In the genomic region with DNA sequence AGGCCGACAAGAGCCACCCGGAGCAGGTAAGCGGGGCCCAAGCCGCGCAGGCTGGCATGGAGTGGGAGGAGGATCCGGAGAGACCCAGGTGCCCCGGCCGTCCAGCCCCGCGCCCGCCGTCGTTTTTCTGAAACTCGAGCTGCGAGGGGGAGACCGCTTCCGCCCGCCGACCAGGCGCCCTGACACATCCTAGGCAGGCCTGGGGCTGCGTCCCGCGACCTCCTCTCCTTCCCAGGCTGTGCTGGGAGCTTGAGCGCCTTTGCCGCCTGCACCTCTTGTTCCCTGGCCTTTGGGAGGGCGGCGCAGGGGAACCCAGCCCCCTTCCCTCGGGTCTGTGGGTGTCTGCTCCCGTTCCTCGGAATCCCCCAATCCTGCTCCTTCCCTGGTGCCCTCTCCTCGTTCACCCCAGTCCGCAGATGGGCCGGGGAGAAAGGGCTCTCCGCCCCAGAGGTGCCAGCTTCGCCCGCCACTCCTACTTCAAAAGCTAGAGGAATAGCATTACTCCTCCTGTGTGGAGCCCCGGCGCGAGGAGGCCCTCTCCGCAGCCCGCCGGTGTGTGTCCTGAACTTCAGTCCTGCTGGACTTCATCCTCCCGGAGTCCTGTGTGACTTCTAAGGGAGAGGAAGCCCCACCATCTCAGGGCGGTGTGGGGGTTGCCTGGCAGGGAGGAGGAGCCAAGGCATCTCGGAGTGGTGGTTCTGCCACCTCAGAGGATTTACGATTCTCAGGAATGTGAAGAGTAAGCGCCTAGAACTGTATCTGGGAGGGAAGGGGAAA, we compare ENCODE assay signal across 1 cellular context.
A peak's percentile ranks its signal among the peaks of the same experiment; 100 is the strongest.
TF ChIP-seq lines count a peak whose summit lies in the region.

No MANE protein-coding gene starts in this region.

TF ChIP-seq in HepG2, 621 proteins besides CTCF, POLR2A, EP300 and RAD21 (continued from another document and continues in another):
- TF ChIP-seq, protein P1, sequence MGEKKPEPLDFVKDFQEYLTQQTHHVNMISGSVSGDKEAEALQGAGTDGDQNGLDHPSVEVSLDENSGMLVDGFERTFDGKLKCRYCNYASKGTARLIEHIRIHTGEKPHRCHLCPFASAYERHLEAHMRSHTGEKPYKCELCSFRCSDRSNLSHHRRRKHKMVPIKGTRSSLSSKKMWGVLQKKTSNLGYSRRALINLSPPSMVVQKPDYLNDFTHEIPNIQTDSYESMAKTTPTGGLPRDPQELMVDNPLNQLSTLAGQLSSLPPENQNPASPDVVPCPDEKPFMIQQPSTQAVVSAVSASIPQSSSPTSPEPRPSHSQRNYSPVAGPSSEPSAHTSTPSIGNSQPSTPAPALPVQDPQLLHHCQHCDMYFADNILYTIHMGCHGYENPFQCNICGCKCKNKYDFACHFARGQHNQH (CRISPR knock-in tag; IDR thresholded peaks at IDR 0.05), result no peak
- TF ChIP-seq NRL (CRISPR knock-in tag; IDR thresholded peaks at IDR 0.05; ENCODE audit: borderline replicate concordance) (no peak), ZNF780A (CRISPR knock-in tag; IDR thresholded peaks at IDR 0.05) (0 out of 2 replicates have a peak, but pooled peaks have one; percentile 62), KMT2A (CRISPR knock-in tag; IDR thresholded peaks at IDR 0.05) (no peak; the same call in 1 of the 2 replicates), SALL1 (CRISPR knock-in tag; IDR thresholded peaks at IDR 0.05) (no peak), IKZF4 (CRISPR knock-in tag; IDR thresholded peaks at IDR 0.05; ENCODE audit: borderline replicate concordance, low read depth, not compliant biosample characterization) (no peak), NCOA2 (CRISPR knock-in tag; IDR thresholded peaks at IDR 0.05) (no peak), POLR2AphosphoS2 (IDR thresholded peaks at IDR 0.05; ENCODE audit: low read depth, low read length) (no peak), ZNF343 (CRISPR knock-in tag; IDR thresholded peaks at IDR 0.05) (no peak), ZNF510 (CRISPR knock-in tag; IDR thresholded peaks at IDR 0.05; ENCODE audit: low read depth) (no peak), SRSF4 (IDR thresholded peaks at IDR 0.05; ENCODE audit: low read depth, low read length, poor library complexity, severe bottlenecking) (no peak), HDAC1 (CRISPR knock-in tag; IDR thresholded peaks at IDR 0.05) (peak; percentile 15; the same call in 1 of the 2 replicates), ATM (IDR thresholded peaks at IDR 0.05; ENCODE audit: borderline replicate concordance) (no peak), JDP2 (CRISPR knock-in tag; IDR thresholded peaks at IDR 0.05; ENCODE audit: borderline replicate concordance) (no peak; the same call in 1 of the 2 replicates), KAT2B (IDR thresholded peaks at IDR 0.05; ENCODE audit: borderline replicate concordance, low read depth, low read length) (no peak), ETV5 (CRISPR knock-in tag; IDR thresholded peaks at IDR 0.05; ENCODE audit: borderline replicate concordance) (no peak), MAF1 (CRISPR knock-in tag; IDR thresholded peaks at IDR 0.05; ENCODE audit: borderline replicate concordance) (no peak), DR1 (CRISPR knock-in tag; IDR thresholded peaks at IDR 0.05) (no peak), RFXANK (CRISPR knock-in tag; IDR thresholded peaks at IDR 0.05) (no peak), MATR3 (CRISPR knock-in tag; IDR thresholded peaks at IDR 0.05) (no peak), SP2 (CRISPR knock-in tag; IDR thresholded peaks at IDR 0.05) (0 out of 2 replicates have a peak, but pooled peaks have one; percentile 10), AHR (CRISPR knock-in tag; IDR thresholded peaks at IDR 0.05) (no peak), TAF1 (CRISPR knock-in tag; IDR thresholded peaks at IDR 0.05) (peak; percentile 3; the same call in 1 of the 2 replicates), ZMAT3 (CRISPR knock-in tag; conservative IDR thresholded peaks at IDR 0.05) (no peak; the same call in 1 of the 2 replicates), ZNF317 (CRISPR knock-in tag; IDR thresholded peaks at IDR 0.05) (no peak), SIX4 (CRISPR knock-in tag; IDR thresholded peaks at IDR 0.05) (no peak), ZNF20 (CRISPR knock-in tag; IDR thresholded peaks at IDR 0.05) (no peak), RORA (CRISPR knock-in tag; IDR thresholded peaks at IDR 0.05) (no peak)
- TF ChIP-seq, protein P2, sequence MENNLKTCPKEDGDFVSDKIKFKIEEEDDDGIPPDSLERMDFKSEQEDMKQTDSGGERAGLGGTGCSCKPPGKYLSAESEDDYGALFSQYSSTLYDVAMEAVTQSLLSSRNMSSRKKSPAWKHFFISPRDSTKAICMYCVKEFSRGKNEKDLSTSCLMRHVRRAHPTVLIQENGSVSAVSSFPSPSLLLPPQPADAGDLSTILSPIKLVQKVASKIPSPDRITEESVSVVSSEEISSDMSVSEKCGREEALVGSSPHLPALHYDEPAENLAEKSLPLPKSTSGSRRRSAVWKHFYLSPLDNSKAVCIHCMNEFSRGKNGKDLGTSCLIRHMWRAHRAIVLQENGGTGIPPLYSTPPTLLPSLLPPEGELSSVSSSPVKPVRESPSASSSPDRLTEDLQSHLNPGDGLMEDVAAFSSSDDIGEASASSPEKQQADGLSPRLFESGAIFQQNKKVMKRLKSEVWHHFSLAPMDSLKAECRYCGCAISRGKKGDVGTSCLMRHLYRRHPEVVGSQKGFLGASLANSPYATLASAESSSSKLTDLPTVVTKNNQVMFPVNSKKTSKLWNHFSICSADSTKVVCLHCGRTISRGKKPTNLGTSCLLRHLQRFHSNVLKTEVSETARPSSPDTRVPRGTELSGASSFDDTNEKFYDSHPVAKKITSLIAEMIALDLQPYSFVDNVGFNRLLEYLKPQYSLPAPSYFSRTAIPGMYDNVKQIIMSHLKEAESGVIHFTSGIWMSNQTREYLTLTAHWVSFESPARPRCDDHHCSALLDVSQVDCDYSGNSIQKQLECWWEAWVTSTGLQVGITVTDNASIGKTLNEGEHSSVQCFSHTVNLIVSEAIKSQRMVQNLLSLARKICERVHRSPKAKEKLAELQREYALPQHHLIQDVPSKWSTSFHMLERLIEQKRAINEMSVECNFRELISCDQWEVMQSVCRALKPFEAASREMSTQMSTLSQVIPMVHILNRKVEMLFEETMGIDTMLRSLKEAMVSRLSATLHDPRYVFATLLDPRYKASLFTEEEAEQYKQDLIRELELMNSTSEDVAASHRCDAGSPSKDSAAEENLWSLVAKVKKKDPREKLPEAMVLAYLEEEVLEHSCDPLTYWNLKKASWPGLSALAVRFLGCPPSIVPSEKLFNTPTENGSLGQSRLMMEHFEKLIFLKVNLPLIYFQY (CRISPR knock-in tag; IDR thresholded peaks at IDR 0.05; ENCODE audit: borderline replicate concordance), result no peak
- TF ChIP-seq, protein P3, sequence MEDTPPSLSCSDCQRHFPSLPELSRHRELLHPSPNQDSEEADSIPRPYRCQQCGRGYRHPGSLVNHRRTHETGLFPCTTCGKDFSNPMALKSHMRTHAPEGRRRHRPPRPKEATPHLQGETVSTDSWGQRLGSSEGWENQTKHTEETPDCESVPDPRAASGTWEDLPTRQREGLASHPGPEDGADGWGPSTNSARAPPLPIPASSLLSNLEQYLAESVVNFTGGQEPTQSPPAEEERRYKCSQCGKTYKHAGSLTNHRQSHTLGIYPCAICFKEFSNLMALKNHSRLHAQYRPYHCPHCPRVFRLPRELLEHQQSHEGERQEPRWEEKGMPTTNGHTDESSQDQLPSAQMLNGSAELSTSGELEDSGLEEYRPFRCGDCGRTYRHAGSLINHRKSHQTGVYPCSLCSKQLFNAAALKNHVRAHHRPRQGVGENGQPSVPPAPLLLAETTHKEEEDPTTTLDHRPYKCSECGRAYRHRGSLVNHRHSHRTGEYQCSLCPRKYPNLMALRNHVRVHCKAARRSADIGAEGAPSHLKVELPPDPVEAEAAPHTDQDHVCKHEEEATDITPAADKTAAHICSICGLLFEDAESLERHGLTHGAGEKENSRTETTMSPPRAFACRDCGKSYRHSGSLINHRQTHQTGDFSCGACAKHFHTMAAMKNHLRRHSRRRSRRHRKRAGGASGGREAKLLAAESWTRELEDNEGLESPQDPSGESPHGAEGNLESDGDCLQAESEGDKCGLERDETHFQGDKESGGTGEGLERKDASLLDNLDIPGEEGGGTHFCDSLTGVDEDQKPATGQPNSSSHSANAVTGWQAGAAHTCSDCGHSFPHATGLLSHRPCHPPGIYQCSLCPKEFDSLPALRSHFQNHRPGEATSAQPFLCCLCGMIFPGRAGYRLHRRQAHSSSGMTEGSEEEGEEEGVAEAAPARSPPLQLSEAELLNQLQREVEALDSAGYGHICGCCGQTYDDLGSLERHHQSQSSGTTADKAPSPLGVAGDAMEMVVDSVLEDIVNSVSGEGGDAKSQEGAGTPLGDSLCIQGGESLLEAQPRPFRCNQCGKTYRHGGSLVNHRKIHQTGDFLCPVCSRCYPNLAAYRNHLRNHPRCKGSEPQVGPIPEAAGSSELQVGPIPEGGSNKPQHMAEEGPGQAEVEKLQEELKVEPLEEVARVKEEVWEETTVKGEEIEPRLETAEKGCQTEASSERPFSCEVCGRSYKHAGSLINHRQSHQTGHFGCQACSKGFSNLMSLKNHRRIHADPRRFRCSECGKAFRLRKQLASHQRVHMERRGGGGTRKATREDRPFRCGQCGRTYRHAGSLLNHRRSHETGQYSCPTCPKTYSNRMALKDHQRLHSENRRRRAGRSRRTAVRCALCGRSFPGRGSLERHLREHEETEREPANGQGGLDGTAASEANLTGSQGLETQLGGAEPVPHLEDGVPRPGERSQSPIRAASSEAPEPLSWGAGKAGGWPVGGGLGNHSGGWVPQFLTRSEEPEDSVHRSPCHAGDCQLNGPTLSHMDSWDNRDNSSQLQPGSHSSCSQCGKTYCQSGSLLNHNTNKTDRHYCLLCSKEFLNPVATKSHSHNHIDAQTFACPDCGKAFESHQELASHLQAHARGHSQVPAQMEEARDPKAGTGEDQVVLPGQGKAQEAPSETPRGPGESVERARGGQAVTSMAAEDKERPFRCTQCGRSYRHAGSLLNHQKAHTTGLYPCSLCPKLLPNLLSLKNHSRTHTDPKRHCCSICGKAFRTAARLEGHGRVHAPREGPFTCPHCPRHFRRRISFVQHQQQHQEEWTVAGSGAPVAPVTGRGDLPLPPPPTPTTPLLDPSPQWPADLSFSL (CRISPR knock-in tag; IDR thresholded peaks at IDR 0.05), result no peak
- TF ChIP-seq, protein P4, sequence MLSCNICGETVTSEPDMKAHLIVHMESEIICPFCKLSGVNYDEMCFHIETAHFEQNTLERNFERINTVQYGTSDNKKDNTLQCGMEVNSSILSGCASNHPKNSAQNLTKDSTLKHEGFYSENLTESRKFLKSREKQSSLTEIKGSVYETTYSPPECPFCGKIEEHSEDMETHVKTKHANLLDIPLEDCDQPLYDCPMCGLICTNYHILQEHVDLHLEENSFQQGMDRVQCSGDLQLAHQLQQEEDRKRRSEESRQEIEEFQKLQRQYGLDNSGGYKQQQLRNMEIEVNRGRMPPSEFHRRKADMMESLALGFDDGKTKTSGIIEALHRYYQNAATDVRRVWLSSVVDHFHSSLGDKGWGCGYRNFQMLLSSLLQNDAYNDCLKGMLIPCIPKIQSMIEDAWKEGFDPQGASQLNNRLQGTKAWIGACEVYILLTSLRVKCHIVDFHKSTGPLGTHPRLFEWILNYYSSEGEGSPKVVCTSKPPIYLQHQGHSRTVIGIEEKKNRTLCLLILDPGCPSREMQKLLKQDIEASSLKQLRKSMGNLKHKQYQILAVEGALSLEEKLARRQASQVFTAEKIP (CRISPR knock-in tag; IDR thresholded peaks at IDR 0.05; ENCODE audit: borderline replicate concordance), result no peak
- TF ChIP-seq, protein P5, sequence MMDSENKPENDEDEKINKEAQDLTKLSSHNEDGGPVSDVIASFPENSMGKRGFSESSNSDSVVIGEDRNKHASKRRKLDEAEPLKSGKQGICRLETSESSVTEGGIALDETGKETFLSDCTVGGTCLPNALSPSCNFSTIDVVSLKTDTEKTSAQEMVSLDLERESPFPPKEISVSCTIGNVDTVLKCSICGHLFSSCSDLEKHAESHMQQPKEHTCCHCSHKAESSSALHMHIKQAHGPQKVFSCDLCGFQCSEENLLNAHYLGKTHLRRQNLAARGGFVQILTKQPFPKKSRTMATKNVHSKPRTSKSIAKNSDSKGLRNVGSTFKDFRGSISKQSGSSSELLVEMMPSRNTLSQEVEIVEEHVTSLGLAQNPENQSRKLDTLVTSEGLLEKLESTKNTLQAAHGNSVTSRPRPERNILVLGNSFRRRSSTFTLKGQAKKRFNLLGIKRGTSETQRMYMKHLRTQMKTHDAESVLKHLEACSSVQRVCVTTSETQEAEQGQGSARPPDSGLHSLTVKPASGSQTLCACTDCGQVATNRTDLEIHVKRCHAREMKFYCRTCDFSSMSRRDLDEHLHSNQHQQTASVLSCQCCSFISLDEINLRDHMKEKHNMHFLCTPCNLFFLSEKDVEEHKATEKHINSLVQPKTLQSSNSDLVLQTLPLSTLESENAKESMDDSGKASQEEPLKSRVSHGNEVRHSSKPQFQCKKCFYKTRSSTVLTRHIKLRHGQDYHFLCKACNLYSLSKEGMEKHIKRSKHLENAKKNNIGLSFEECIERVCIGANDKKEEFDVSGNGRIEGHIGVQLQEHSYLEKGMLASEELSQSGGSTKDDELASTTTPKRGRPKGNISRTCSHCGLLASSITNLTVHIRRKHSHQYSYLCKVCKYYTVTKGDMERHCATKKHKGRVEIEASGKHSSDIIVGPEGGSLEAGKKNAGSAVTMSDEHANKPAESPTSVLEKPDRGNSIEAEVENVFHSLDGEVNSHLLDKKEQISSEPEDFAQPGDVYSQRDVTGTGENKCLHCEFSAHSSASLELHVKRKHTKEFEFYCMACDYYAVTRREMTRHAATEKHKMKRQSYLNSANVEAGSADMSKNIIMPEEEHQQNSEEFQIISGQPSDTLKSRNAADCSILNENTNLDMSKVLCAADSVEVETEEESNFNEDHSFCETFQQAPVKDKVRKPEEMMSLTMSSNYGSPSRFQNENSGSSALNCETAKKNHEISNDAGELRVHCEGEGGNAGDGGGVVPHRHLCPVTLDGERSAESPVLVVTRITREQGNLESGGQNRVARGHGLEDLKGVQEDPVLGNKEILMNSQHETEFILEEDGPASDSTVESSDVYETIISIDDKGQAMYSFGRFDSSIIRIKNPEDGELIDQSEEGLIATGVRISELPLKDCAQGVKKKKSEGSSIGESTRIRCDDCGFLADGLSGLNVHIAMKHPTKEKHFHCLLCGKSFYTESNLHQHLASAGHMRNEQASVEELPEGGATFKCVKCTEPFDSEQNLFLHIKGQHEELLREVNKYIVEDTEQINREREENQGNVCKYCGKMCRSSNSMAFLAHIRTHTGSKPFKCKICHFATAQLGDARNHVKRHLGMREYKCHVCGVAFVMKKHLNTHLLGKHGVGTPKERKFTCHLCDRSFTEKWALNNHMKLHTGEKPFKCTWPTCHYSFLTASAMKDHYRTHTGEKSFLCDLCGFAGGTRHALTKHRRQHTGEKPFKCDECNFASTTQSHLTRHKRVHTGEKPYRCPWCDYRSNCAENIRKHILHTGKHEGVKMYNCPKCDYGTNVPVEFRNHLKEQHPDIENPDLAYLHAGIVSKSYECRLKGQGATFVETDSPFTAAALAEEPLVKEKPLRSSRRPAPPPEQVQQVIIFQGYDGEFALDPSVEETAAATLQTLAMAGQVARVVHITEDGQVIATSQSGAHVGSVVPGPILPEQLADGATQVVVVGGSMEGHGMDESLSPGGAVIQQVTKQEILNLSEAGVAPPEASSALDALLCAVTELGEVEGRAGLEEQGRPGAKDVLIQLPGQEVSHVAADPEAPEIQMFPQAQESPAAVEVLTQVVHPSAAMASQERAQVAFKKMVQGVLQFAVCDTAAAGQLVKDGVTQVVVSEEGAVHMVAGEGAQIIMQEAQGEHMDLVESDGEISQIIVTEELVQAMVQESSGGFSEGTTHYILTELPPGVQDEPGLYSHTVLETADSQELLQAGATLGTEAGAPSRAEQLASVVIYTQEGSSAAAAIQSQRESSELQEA (CRISPR knock-in tag; IDR thresholded peaks at IDR 0.05; ENCODE audit: not compliant biosample characterization), result no peak
